Comparison of ENCODE assay signal across 9 cellular contexts in the genomic region with DNA sequence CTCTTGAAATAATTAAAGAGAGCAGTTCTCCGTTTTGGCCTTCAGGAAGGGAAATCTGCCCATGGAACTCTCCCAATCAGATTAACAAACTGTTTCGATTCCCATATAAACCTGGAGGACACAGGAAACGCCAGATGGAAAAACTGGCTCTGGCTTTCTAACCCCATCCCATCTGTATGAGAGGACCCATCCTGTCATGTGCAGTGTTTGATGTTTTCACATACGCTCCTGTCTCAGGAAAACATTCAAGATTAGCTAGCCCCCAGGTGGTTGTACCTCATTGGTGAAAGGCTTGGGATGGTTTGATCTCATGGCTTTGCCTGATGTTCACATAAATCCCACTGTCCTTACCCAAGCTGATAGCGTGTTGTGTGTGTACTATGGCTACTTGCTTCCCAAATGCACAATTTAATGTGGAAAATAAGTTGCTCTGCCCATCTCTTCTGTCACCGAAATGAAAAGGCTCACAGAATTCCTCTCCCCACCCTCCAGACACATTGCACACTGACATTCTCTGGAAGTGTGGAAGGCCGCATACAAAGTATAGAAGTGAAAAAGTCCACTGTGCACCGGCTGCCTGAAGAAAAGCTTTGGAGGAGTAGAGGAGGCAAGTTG. TPM values are rescaled to one million over a fixed set of nuclear protein-coding genes. Genes with fewer than 3 reads are reported as not detected.
DNase-seq lines count a peak whose midpoint lies in the region; ATAC-seq and TF ChIP-seq lines count a peak whose summit lies in the region.
"Had no signal": no experiment of that assay in that cellular context is flagged by ENCODE, and none has a peak within 500 bp of the region (broad histone marks: within the 10 kb centered on the region; RNA-seq: fewer than 3 reads in every experiment).

No MANE protein-coding gene starts in this region.

- no peak overlapping the region for H3K4me3 ChIP-seq in NT2/D1 (ENCODE audit: insufficient read length, low read depth)
- H3K4me3 ChIP-seq in smooth muscle cell, result no peak overlapping the region

- H3K27ac ChIP-seq in epithelial cell of prostate (peak overlapping the region; percentile 97), smooth muscle cell (ENCODE audit: low read depth) (peak overlapping the region; percentile 93)

- H4K20me1 ChIP-seq in smooth muscle cell (ENCODE audit: low read depth), result peaks cover 10% of the 10 kb centered on the region

- H3K4me1 ChIP-seq in NT2/D1 (ENCODE audit: insufficient read depth, insufficient read length) (no peaks in the 10 kb centered on the region), smooth muscle cell (ENCODE audit: low read depth) (peaks cover 10% of the 10 kb centered on the region)

- no peak overlapping the region for H3K4me2 ChIP-seq in smooth muscle cell

- no peak for ATAC-seq in activated CD4-positive, CD25-positive, alpha-beta regulatory T cell treated with anti-CD3 and anti-CD28 coated beads, Interleukin-2, amount 50 U/mL, for 24 hours
- no peak for ATAC-seq in GM18873 (IDR thresholded peaks at IDR 0.05; ENCODE audit: low FRiP score, unreplicated experiment)

- H3F3A ChIP-seq in smooth muscle cell (ENCODE audit: low read depth), result peaks cover 22% of the 10 kb centered on the region

- H3K9ac ChIP-seq in NT2/D1 (ENCODE audit: insufficient read length, low read depth), result peak overlapping the region; percentile 96
- H3K9ac ChIP-seq in smooth muscle cell (ENCODE audit: low read depth), result no peak overlapping the region

- H3K9me3 ChIP-seq in NT2/D1 (ENCODE audit: insufficient read depth, low read length), result no peaks in the 10 kb centered on the region
- H3K9me3 ChIP-seq in smooth muscle cell (replicated peaks; ENCODE audit: low read depth), result no peaks in the 10 kb centered on the region

- WGBS in smooth muscle cell (ENCODE audit: low lambda C conversion rate), result 74% methylated on average over 8 of the region's 8 CpGs

- DNase-seq in activated CD8-positive, alpha-beta memory T cell treated with anti-CD3 and anti-CD28 coated beads for 24 hours, result peak; percentile 72
- no peak for DNase-seq in activated CD8-positive, alpha-beta memory T cell treated with anti-CD3 and anti-CD28 coated beads, Interleukin-2, amount 50 U/mL, for 48 hours
- DNase-seq in NT2/D1 (ENCODE audit: low read depth, low spot score) (peak; percentile 30), epithelial cell of prostate (ENCODE audit: low read depth, low spot score) (no peak), smooth muscle cell (lab: John Stamatoyannopoulos, UW; ENCODE audit: unreplicated experiment) (no peak), endothelial cell (ENCODE audit: low spot score) (no peak)
- DNase-seq: activated CD4-positive, CD25-positive, alpha-beta regulatory T cell had no signal

- H3K27me3 ChIP-seq in NT2/D1 (ENCODE audit: insufficient read depth, insufficient read length) (no peaks in the 10 kb centered on the region), smooth muscle cell (ENCODE audit: low read depth) (no peaks in the 10 kb centered on the region)

- TF ChIP-seq CTCF in smooth muscle cell (IDR thresholded peaks at IDR 0.05; ENCODE audit: borderline replicate concordance, insufficient read depth, poor library complexity, severe bottlenecking) (no peak), endothelial cell (IDR thresholded peaks at IDR 0.05; ENCODE audit: unreplicated experiment) (no peak)

- H3K36me3 Mint-ChIP-seq in endothelial cell (ENCODE audit: low read depth, unreplicated experiment), result peaks cover 5% of the 10 kb centered on the region

- no peak overlapping the region for H2AFZ ChIP-seq in smooth muscle cell (ENCODE audit: low read depth)

- H3K36me3 ChIP-seq in NT2/D1 (ENCODE audit: insufficient read depth, insufficient read length, low read length), result peaks cover 34% of the 10 kb centered on the region
- peaks cover 4% of the 10 kb centered on the region for H3K36me3 ChIP-seq in smooth muscle cell (ENCODE audit: low read depth)

- no peaks in the 10 kb centered on the region for H3K9me3 Mint-ChIP-seq in endothelial cell (ENCODE audit: unreplicated experiment)

- H3K27ac Mint-ChIP-seq in endothelial cell (ENCODE audit: unreplicated experiment), result no peak overlapping the region

- no peak overlapping the region for H3K4me3 Mint-ChIP-seq in endothelial cell (ENCODE audit: unreplicated experiment)

- peaks cover 10% of the 10 kb centered on the region for H3K4me1 Mint-ChIP-seq in endothelial cell (ENCODE audit: unreplicated experiment)

- peaks cover 3% of the 10 kb centered on the region for H3K27me3 Mint-ChIP-seq in endothelial cell (ENCODE audit: unreplicated experiment)

- H3K79me2 ChIP-seq in smooth muscle cell (ENCODE audit: low read depth), result no peaks in the 10 kb centered on the region

RNA-seq across cellular contexts. Expression of gene ERN1, which starts 18.2 kb away (rescaled TPM):
- total RNA-seq in smooth muscle cell (8.6 and 10.2 TPM in 2 replicates), endothelial cell (ENCODE audit: unreplicated experiment) (16.7 TPM)
- polyA plus RNA-seq in smooth muscle cell, result 9.0 and 17.2 TPM in 2 replicates

Comparison
In these comparisons a context has a peak if more than half of its experiments do, and no peak if none do; other contexts are left out.
1. DNase-seq: peak in activated CD8-positive, alpha-beta memory T cell treated with anti-CD3 and anti-CD28 coated beads for 24 hours (single experiment) and NT2/D1 (single experiment); none in activated CD8-positive, alpha-beta memory T cell treated with anti-CD3 and anti-CD28 coated beads, Interleukin-2, amount 50 U/mL, for 48 hours (single experiment), epithelial cell of prostate (single experiment), smooth muscle cell (single experiment) and endothelial cell (single experiment).